22 cellular contexts compared by ENCODE assay signal in the genomic region with DNA sequence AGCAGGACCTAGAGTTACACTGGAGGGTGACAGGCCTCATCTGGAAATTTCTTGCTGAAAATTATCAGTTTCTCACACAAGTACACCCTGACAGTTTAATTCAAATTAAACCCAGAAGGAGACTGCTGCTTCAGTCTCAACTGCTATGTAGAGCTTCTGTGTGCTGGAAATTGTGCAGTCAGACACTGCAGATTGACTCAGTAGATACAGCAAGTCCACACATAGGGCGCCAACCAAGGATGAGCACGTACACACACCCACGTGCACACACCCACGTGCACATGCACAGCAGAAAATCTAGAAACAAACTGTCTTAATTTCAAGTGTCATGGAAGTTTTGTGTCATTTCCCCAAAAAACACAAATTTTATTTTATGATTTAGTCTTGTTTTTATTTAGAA.
A peak's percentile ranks its signal among the peaks of the same experiment; 100 is the strongest.
DNase-seq lines count a peak whose midpoint lies in the region; ATAC-seq, FAIRE-seq and TF ChIP-seq lines count a peak whose summit lies in the region.
"Had no signal": no experiment of that assay in that cellular context is flagged by ENCODE, and none has a peak within 500 bp of the region (broad histone marks: within the 10 kb centered on the region; RNA-seq: fewer than 3 reads in every experiment).

No MANE protein-coding gene starts in this region.

- CTCF ChIA-PET in activated CD8-positive, alpha-beta T cell treated with anti-CD3 and anti-CD28 coated beads for 36 hours (lab: Charles Lee), result interaction anchor here (0.8 kb wide), 1 partner anchor 115 kb away, joined by 3 read pairs; no protein-coding TSS in a partner anchor
- CTCF ChIA-PET in activated CD8-positive, alpha-beta T cell treated with anti-CD3 and anti-CD28 coated beads, Interleukin-2, amount 10 ng/mL, durations not matched to agents 7 days and 5 days (lab: Charles Lee), result interaction anchor here (1.6 kb wide), 1 partner anchor 10 kb away, joined by 3 read pairs; no protein-coding TSS in a partner anchor

- no peak for TF ChIP-seq CTCF in activated CD8-positive, alpha-beta T cell treated with anti-CD3 and anti-CD28 coated beads for 36 hours (IDR thresholded peaks at IDR 0.05)

- intact Hi-C loops in activated CD8-positive, alpha-beta T cell treated with anti-CD3 and anti-CD28 coated beads for 36 hours (cut with micrococcal nuclease), result no loop called here

- ATAC-seq in activated CD8-positive, alpha-beta T cell treated with anti-CD3 and anti-CD28 coated beads for 36 hours, result no peak
- ATAC-seq in activated CD8-positive, alpha-beta T cell treated with anti-CD3 and anti-CD28 coated beads, Interleukin-2, amount 10 ng/mL, durations not matched to agents 7 days and 5 days, result no peak
- ATAC-seq: A549, GM23338 had no signal

- POLR2A ChIA-PET in activated CD8-positive, alpha-beta T cell treated with anti-CD3 and anti-CD28 coated beads for 36 hours (lab: Charles Lee), result interaction anchor here (0.6 kb wide), 1 partner anchor 32 kb away, joined by 3 read pairs; no protein-coding TSS in a partner anchor
- POLR2A ChIA-PET in activated CD8-positive, alpha-beta T cell treated with anti-CD3 and anti-CD28 coated beads, Interleukin-2, amount 10 ng/mL, durations not matched to agents 7 days and 5 days (lab: Charles Lee), result no interaction called here

- no peak overlapping the region for H3K4me3 Mint-ChIP-seq in T-helper 2 cell treated with Interferon-gamma antibody and Interleukin-4, amounts not matched to agents 5 μg/mL and 100 μg/mL, for 36 hours
- H3K4me3 Mint-ChIP-seq in activated CD8-positive, alpha-beta T cell treated with anti-CD3 and anti-CD28 coated beads for 36 hours, result no peak overlapping the region
- H3K4me3 Mint-ChIP-seq in activated CD8-positive, alpha-beta T cell treated with anti-CD3 and anti-CD28 coated beads, Interleukin-2, amount 10 ng/mL, durations not matched to agents 7 days and 5 days, result no peak overlapping the region
- H3K4me3 Mint-ChIP-seq: CD14-positive monocyte; CD4-positive, alpha-beta memory T cell; GM23338; HFFc6 had no signal

- peaks cover 2% of the 10 kb centered on the region for H3K27me3 Mint-ChIP-seq in T-helper 2 cell treated with Interferon-gamma antibody and Interleukin-4, amounts not matched to agents 5 μg/mL and 100 μg/mL, for 36 hours (ENCODE audit: low read depth)
- peaks cover 25% of the 10 kb centered on the region for H3K27me3 Mint-ChIP-seq in activated CD8-positive, alpha-beta T cell treated with anti-CD3 and anti-CD28 coated beads for 36 hours
- peaks cover 13% of the 10 kb centered on the region for H3K27me3 Mint-ChIP-seq in activated CD8-positive, alpha-beta T cell treated with anti-CD3 and anti-CD28 coated beads, Interleukin-2, amount 10 ng/mL, durations not matched to agents 7 days and 5 days (ENCODE audit: low read depth)

- no peak overlapping the region for H3K27ac Mint-ChIP-seq in T-helper 2 cell treated with Interferon-gamma antibody and Interleukin-4, amounts not matched to agents 5 μg/mL and 100 μg/mL, for 36 hours
- no peak overlapping the region for H3K27ac Mint-ChIP-seq in activated CD8-positive, alpha-beta T cell treated with anti-CD3 and anti-CD28 coated beads for 36 hours
- H3K27ac Mint-ChIP-seq in activated CD8-positive, alpha-beta T cell treated with anti-CD3 and anti-CD28 coated beads, Interleukin-2, amount 10 ng/mL, durations not matched to agents 7 days and 5 days, result no peak overlapping the region
- H3K27ac Mint-ChIP-seq: CD4-positive, alpha-beta memory T cell; GM23338; HFFc6 had no signal

- peak overlapping the region; percentile 80 for H3K27ac ChIP-seq in epithelial cell of prostate
- H3K27ac ChIP-seq: 22Rv1, A549, BLaER1, HL-60 had no signal

- peaks cover 14% of the 10 kb centered on the region for H3K9me3 Mint-ChIP-seq in T-helper 2 cell treated with Interferon-gamma antibody and Interleukin-4, amounts not matched to agents 5 μg/mL and 100 μg/mL, for 36 hours
- H3K9me3 Mint-ChIP-seq in activated CD8-positive, alpha-beta T cell treated with anti-CD3 and anti-CD28 coated beads for 36 hours, result peaks cover 9% of the 10 kb centered on the region
- H3K9me3 Mint-ChIP-seq in activated CD8-positive, alpha-beta T cell treated with anti-CD3 and anti-CD28 coated beads, Interleukin-2, amount 10 ng/mL, durations not matched to agents 7 days and 5 days (ENCODE audit: insufficient read depth), result peaks cover 15% of the 10 kb centered on the region

- no peak for FAIRE-seq in frontal cortex (lab: Jason Lieb, UNC)
- FAIRE-seq: A549, H54 had no signal

- H3K4me1 Mint-ChIP-seq in T-helper 2 cell treated with Interferon-gamma antibody and Interleukin-4, amounts not matched to agents 5 μg/mL and 100 μg/mL, for 36 hours (ENCODE audit: low read depth), result no peaks in the 10 kb centered on the region
- no peaks in the 10 kb centered on the region for H3K4me1 Mint-ChIP-seq in activated CD8-positive, alpha-beta T cell treated with anti-CD3 and anti-CD28 coated beads for 36 hours (ENCODE audit: low read depth)
- H3K4me1 Mint-ChIP-seq in activated CD8-positive, alpha-beta T cell treated with anti-CD3 and anti-CD28 coated beads, Interleukin-2, amount 10 ng/mL, durations not matched to agents 7 days and 5 days (ENCODE audit: low read depth), result no peaks in the 10 kb centered on the region
- H3K4me1 Mint-ChIP-seq: CD14-positive monocyte; CD4-positive, alpha-beta memory T cell; GM23338 had no signal

- H3K36me3 Mint-ChIP-seq in T-helper 2 cell treated with Interferon-gamma antibody and Interleukin-4, amounts not matched to agents 5 μg/mL and 100 μg/mL, for 36 hours (ENCODE audit: low read depth), result no peaks in the 10 kb centered on the region
- no peaks in the 10 kb centered on the region for H3K36me3 Mint-ChIP-seq in activated CD8-positive, alpha-beta T cell treated with anti-CD3 and anti-CD28 coated beads for 36 hours (ENCODE audit: low read depth)
- H3K36me3 Mint-ChIP-seq in activated CD8-positive, alpha-beta T cell treated with anti-CD3 and anti-CD28 coated beads, Interleukin-2, amount 10 ng/mL, durations not matched to agents 7 days and 5 days (ENCODE audit: low read depth), result no peaks in the 10 kb centered on the region
- H3K36me3 Mint-ChIP-seq: CD14-positive monocyte; CD4-positive, alpha-beta memory T cell had no signal

- DNase-seq in T-helper 2 cell treated with Interferon-gamma antibody and Interleukin-4, amounts not matched to agents 5 μg/mL and 100 μg/mL, for 36 hours (ENCODE audit: low spot score), result peak; percentile 16
- DNase-seq in T-helper 2 cell, result no peak
- DNase-seq in activated CD8-positive, alpha-beta T cell treated with anti-CD3 and anti-CD28 coated beads for 36 hours, result peak; percentile 5
- no peak for DNase-seq in activated CD8-positive, alpha-beta T cell treated with anti-CD3 and anti-CD28 coated beads, Interleukin-2, amount 10 ng/mL, durations not matched to agents 7 days and 5 days
- DNase-seq in Ammon's horn (ENCODE audit: low spot score), result peak; percentile 56
- no peak for DNase-seq in epithelial cell of prostate (ENCODE audit: low read depth, low spot score)
- no peak for DNase-seq in hepatic stellate cell (ENCODE audit: low spot score)
- DNase-seq in frontal cortex (ENCODE audit: low spot score in 2 of 2), result no peak
- DNase-seq: AML-193; Calu3; CD4-positive, alpha-beta memory T cell; DMS79 treated with DMSO at 0.1 percent for 48 hours; GF-D8; HCEC 1CT; HFFc6 had no signal

Comparison
In these comparisons a context has a peak if more than half of its experiments do, and no peak if none do; other contexts are left out.
1. DNase-seq: peak in T-helper 2 cell treated with Interferon-gamma antibody and Interleukin-4, amounts not matched to agents 5 μg/mL and 100 μg/mL, for 36 hours (single experiment), activated CD8-positive, alpha-beta T cell treated with anti-CD3 and anti-CD28 coated beads for 36 hours (single experiment) and Ammon's horn (single experiment); none in T-helper 2 cell (0 of 5), activated CD8-positive, alpha-beta T cell treated with anti-CD3 and anti-CD28 coated beads, Interleukin-2, amount 10 ng/mL, durations not matched to agents 7 days and 5 days (single experiment), epithelial cell of prostate (single experiment), hepatic stellate cell (single experiment) and frontal cortex (0 of 2).